8 cellular contexts compared by ENCODE assay signal in the genomic region with DNA sequence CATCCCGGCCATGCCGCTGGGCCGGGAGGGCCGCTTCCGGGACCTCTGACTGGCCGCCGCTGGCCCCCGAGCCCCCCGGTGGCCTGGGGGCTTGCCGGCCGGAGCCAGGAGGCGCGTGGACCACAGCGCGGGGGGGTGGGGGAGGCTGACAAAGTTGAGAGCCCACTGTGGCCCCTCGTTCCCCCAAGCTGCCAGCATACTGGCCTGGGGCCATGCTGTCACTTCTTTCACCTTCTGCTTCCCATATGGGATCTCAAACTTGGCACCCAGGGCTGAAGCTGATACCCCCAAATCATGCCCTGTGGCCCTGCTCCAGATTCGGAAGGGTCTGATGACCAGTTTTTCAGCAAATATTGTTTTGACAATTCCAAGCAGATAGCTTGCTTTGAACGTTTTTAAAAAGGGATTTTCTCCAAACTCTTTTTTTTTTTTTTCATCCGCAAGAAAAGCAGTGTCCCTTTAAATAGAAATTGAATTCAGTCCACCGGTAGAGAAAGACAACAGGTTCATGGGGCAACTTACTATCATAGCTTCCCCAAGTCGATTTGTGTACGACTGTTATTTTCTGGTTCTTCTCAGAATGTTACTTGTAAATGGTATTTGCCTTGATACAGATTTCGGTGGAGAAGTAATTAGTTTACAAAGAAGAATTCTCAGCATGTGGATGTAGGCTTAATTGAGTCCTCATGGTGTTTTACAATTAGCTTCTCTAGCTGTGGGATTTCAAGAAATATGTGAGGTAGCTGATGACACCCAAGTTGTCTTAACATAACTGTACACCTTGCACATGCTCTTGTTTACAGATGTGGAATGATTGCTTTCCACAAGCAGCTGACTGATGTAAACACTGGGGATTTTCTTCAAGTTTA. TPM values are rescaled to one million over a fixed set of nuclear protein-coding genes. Genes with fewer than 3 reads are reported as not detected.
DNase-seq lines count a peak whose midpoint lies in the region; ATAC-seq lines count a peak whose summit lies in the region.

No MANE protein-coding gene starts in this region.

- peak overlapping the region; percentile 86 for H3K4me3 Mint-ChIP-seq in activated T-cell treated with anti-CD3 and anti-CD28 coated beads, Interleukin-2, amount 50 U/mL, for 24 hours
- peak overlapping the region; percentile 90 for H3K4me3 Mint-ChIP-seq in activated naive CD4-positive, alpha-beta T cell treated with anti-CD3 and anti-CD28 coated beads, Interleukin-2, amount 50 U/mL, for 24 hours

- H3K4me1 Mint-ChIP-seq in activated T-cell treated with anti-CD3 and anti-CD28 coated beads, Interleukin-2, amount 50 U/mL, for 24 hours (ENCODE audit: low read depth) = peaks cover 58% of the 10 kb centered on the region
- H3K4me1 Mint-ChIP-seq in activated naive CD4-positive, alpha-beta T cell treated with anti-CD3 and anti-CD28 coated beads, Interleukin-2, amount 50 U/mL, for 24 hours = peaks cover 60% of the 10 kb centered on the region

- ATAC-seq in right cardiac atrium = no peak
- no peak for ATAC-seq in HG03378 (IDR thresholded peaks at IDR 0.05; ENCODE audit: unreplicated experiment)

- under 1% methylated on average over 23 of the region's 23 CpGs for WGBS in right cardiac atrium

- peak overlapping the region; percentile 88 for H3K9ac ChIP-seq in skeletal muscle satellite cell (ENCODE audit: low read depth, low read length)

- H3K9me3 ChIP-seq in right cardiac atrium (ENCODE audit: control insufficient read depth, low read length) = no peaks in the 10 kb centered on the region
- H3K9me3 ChIP-seq in skeletal muscle satellite cell (replicated peaks; ENCODE audit: low read length) = no peaks in the 10 kb centered on the region

- peak overlapping the region; percentile 88 for H3K27ac Mint-ChIP-seq in activated T-cell treated with anti-CD3 and anti-CD28 coated beads, Interleukin-2, amount 50 U/mL, for 24 hours
- H3K27ac Mint-ChIP-seq in activated naive CD4-positive, alpha-beta T cell treated with anti-CD3 and anti-CD28 coated beads, Interleukin-2, amount 50 U/mL, for 24 hours = peak overlapping the region; percentile 92

- H3K4me2 ChIP-seq in skeletal muscle satellite cell (ENCODE audit: low read length) = peak overlapping the region; percentile 89

- no peaks in the 10 kb centered on the region for H3K36me3 ChIP-seq in skeletal muscle satellite cell (ENCODE audit: insufficient read depth, low read length)

- H3K27me3 ChIP-seq in right cardiac atrium (ENCODE audit: control insufficient read depth, insufficient read depth) (no peaks in the 10 kb centered on the region), skeletal muscle satellite cell (ENCODE audit: control insufficient read depth, insufficient read depth, low read length) (no peaks in the 10 kb centered on the region)

- peak; percentile 45 for DNase-seq in activated T-cell treated with anti-CD3 and anti-CD28 coated beads, Interleukin-2, amount 50 U/mL, for 24 hours
- DNase-seq in activated T-cell treated with anti-CD3 and anti-CD28 coated beads, Interleukin-2, amount 50 U/mL, for 48 hours = no peak
- DNase-seq in right cardiac atrium = peak in 2 of 3 donors; percentile 37 to 74
- DNase-seq in NOMO-1 (lab: John Stamatoyannopoulos, UW; ENCODE audit: unreplicated experiment in 2 of 2) = no peak
- no peak for DNase-seq in H4 (ENCODE audit: low spot score)

- H3K4me3 ChIP-seq in right cardiac atrium (ENCODE audit: low read length) (peak overlapping the region; percentile 99), skeletal muscle satellite cell (ENCODE audit: low read length) (peak overlapping the region; percentile 83)

- intact Hi-C loops in right cardiac atrium (cut with DNase I) = loop anchor here in 1 of 4 donors (10.0 kb wide), 1 partner anchor 53 kb away; no protein-coding TSS in a partner anchor

- no peaks in the 10 kb centered on the region for H3K9me3 Mint-ChIP-seq in activated T-cell treated with anti-CD3 and anti-CD28 coated beads, Interleukin-2, amount 50 U/mL, for 24 hours
- H3K9me3 Mint-ChIP-seq in activated naive CD4-positive, alpha-beta T cell treated with anti-CD3 and anti-CD28 coated beads, Interleukin-2, amount 50 U/mL, for 24 hours = no peaks in the 10 kb centered on the region

- peaks cover 10% of the 10 kb centered on the region for H3K36me3 Mint-ChIP-seq in activated T-cell treated with anti-CD3 and anti-CD28 coated beads, Interleukin-2, amount 50 U/mL, for 24 hours (ENCODE audit: low read depth)
- no peaks in the 10 kb centered on the region for H3K36me3 Mint-ChIP-seq in activated naive CD4-positive, alpha-beta T cell treated with anti-CD3 and anti-CD28 coated beads, Interleukin-2, amount 50 U/mL, for 24 hours

- no peaks in the 10 kb centered on the region for H3K27me3 Mint-ChIP-seq in activated T-cell treated with anti-CD3 and anti-CD28 coated beads, Interleukin-2, amount 50 U/mL, for 24 hours
- H3K27me3 Mint-ChIP-seq in activated naive CD4-positive, alpha-beta T cell treated with anti-CD3 and anti-CD28 coated beads, Interleukin-2, amount 50 U/mL, for 24 hours = no peaks in the 10 kb centered on the region

- peak overlapping the region; percentile 99 for H3K27ac ChIP-seq in right cardiac atrium (ENCODE audit: low read length)

- peaks cover 3% of the 10 kb centered on the region for H3K4me1 ChIP-seq in right cardiac atrium (ENCODE audit: control insufficient read depth, insufficient read depth, low read length)
- H3K4me1 ChIP-seq in skeletal muscle satellite cell (ENCODE audit: control insufficient read depth, insufficient read depth, low read length) = peaks cover 45% of the 10 kb centered on the region

RNA-seq across cellular contexts. Expression of a gene that starts 1.0 kb away (rescaled TPM):
- 10 to 100 TPM; 16.1 to 20.2 (median 17.4) TPM for total RNA-seq in right cardiac atrium
- 8.8 TPM for polyA plus RNA-seq in right cardiac atrium
- total RNA-seq in skeletal muscle satellite cell (2012; rRNA removed) = 12.2 and 17.9 TPM in 2 replicates
- total RNA-seq in H4 (2014; rRNA removed; shearing (Covaris generic)) = 14.9 and 17.2 TPM in 2 replicates

RNA-seq across cellular contexts. Expression of a gene that starts 11.1 kb away (rescaled TPM):
- total RNA-seq in right cardiac atrium = under 1 TPM; 0.54 to 0.70 (median 0.59) TPM
- polyA plus RNA-seq in right cardiac atrium = 0.43 TPM
- 0.44 and 1.5 TPM in 2 replicates for total RNA-seq in skeletal muscle satellite cell (2012; rRNA removed)
- total RNA-seq in H4 (2014; rRNA removed; shearing (Covaris generic)) = 0.10 TPM in 1 of 2 replicates, not detected in the other

Comparison
In these comparisons a context has a peak if more than half of its experiments do, and no peak if none do; other contexts are left out.
1. DNase-seq: peak in activated T-cell treated with anti-CD3 and anti-CD28 coated beads, Interleukin-2, amount 50 U/mL, for 24 hours (single experiment) and right cardiac atrium (2 of 3); none in activated T-cell treated with anti-CD3 and anti-CD28 coated beads, Interleukin-2, amount 50 U/mL, for 48 hours (0 of 2), NOMO-1 (0 of 2) and H4 (single experiment).